3 cellular contexts compared by ENCODE assay signal in the genomic region with DNA sequence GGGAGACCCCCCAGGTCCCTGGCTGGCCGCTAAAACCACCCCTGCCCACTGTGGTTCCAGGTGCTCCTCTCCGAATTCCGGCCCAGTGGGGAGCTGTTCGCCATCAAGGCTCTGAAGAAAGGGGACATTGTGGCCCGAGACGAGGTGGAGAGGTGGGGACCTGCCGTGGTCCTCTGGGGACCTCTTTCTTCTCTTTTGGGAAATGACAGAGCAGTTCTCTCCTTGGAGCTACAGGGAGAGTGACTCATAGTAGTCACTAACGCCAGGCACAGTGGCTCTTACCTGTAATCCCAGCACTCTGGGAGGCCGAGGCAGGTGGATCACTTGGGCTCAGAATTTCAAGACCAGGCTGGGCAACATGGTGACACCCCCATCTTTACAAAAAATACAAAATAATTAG.
TF ChIP-seq lines count a peak whose summit lies in the region.

No MANE protein-coding gene starts in this region.

TF ChIP-seq in SK-N-SH, 30 proteins besides CTCF, POLR2A, EP300 and RAD21:
- no peak for TF ChIP-seq MEF2A (IDR thresholded peaks at IDR 0.05; ENCODE audit: borderline replicate concordance, low read depth)
TF ChIP-seq in SK-N-SH: peak in this region for 0.

TF ChIP-seq in SK-N-SH treated with all-trans-retinoic acid at 6 μM for 48 hours, 23 proteins besides CTCF, POLR2A, EP300 and RAD21:
- TF ChIP-seq ISL1 (CRISPR knock-in tag; IDR thresholded peaks at IDR 0.05) = no peak

TF ChIP-seq in K562, 482 proteins besides CTCF, POLR2A, EP300 and RAD21:
- TF ChIP-seq MAFK (IDR thresholded peaks at IDR 0.05; ENCODE audit: low read length) (0 out of 2 replicates have a peak, but pooled peaks have one; percentile 6), STAG1 (CRISPR knock-in tag; IDR thresholded peaks at IDR 0.05; ENCODE audit: borderline replicate concordance) (peak; percentile 40; the same call in 1 of the 2 replicates), NFE2 (IDR thresholded peaks at IDR 0.05; ENCODE audit: low read depth) (peak; percentile 60; the same call in 1 of the 2 replicates), RB1 (IDR thresholded peaks at IDR 0.05; ENCODE audit: low read depth) (peak; percentile 31; the same call in 1 of the 2 replicates), ATF3 (IDR thresholded peaks at IDR 0.05) (peak; percentile 72), ATF3 (CRISPR knock-in tag; conservative IDR thresholded peaks at IDR 0.05) (no peak), SMC3 (conservative IDR thresholded peaks at IDR 0.05; ENCODE audit: insufficient read depth, low read depth, low read length) (0 out of 2 replicates have a peak, but pooled peaks have one; percentile 29), FOSL1 (tag; conservative IDR thresholded peaks at IDR 0.05) (peak; percentile 66), JUND (IDR thresholded peaks at IDR 0.05; ENCODE audit: borderline replicate concordance, low read depth, low read length) (peak; percentile 68), JUND (tag; IDR thresholded peaks at IDR 0.05; ENCODE audit: borderline replicate concordance, low read depth, low read length) (0 out of 3 replicates have a peak, but pooled peaks have one; percentile 34), ZEB2 (IDR thresholded peaks at IDR 0.05) (0 out of 2 replicates have a peak, but pooled peaks have one; percentile 14), ATF4 (CRISPR knock-in tag; IDR thresholded peaks at IDR 0.05) (no peak)
- TF ChIP-seq, protein P1, sequence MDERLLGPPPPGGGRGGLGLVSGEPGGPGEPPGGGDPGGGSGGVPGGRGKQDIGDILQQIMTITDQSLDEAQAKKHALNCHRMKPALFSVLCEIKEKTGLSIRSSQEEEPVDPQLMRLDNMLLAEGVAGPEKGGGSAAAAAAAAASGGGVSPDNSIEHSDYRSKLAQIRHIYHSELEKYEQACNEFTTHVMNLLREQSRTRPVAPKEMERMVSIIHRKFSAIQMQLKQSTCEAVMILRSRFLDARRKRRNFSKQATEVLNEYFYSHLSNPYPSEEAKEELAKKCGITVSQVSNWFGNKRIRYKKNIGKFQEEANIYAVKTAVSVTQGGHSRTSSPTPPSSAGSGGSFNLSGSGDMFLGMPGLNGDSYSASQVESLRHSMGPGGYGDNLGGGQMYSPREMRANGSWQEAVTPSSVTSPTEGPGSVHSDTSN (CRISPR knock-in tag; IDR thresholded peaks at IDR 0.05; ENCODE audit: low read depth) = no peak
- TF ChIP-seq, protein P1 (tag; conservative IDR thresholded peaks at IDR 0.05; ENCODE audit: low read depth) = no peak
